Comparison of ENCODE assay signal across 26 cellular contexts in genomic region chr9:137271696-137272076, GRCh38. TPM values are rescaled to one million over a fixed set of nuclear protein-coding genes. Genes with fewer than 3 reads are reported as not detected.
DNase-seq lines count a peak whose midpoint lies in the region; ATAC-seq and TF ChIP-seq lines count a peak whose summit lies in the region.
"Had no signal": no experiment of that assay in that cellular context is flagged by ENCODE, and none has a peak within 500 bp of the region (broad histone marks: within the 10 kb centered on the region; RNA-seq: fewer than 3 reads in every experiment).

No MANE protein-coding gene starts in this region.

- TF ChIP-seq CTCF in RWPE2 (IDR thresholded peaks at IDR 0.05; ENCODE audit: poor library complexity, severe bottlenecking): no peak
- no peak for TF ChIP-seq CTCF in A673 (conservative IDR thresholded peaks at IDR 0.05; ENCODE audit: low read depth, low read length)

- peaks cover 17% of the 10 kb centered on the region; the same call in 1 of the 2 replicates for H4K20me1 ChIP-seq in BLaER1

- no peak for ATAC-seq in activated CD8-positive, alpha-beta memory T cell treated with anti-CD3 and anti-CD28 coated beads, Interleukin-2, amount 10 ng/mL, durations not matched to agents 7 days and 5 days
- no peak for ATAC-seq in RWPE2 (ENCODE audit: low read depth)
- no peak for ATAC-seq in naive thymus-derived CD8-positive, alpha-beta T cell
- ATAC-seq in stimulated activated memory B cell treated with anti-CD40 and anti-IgM and Interleukin-4, amounts not matched to agents 10 μg/mL and 1 μg/mL and 100 μg/mL, for 72 hours: no peak

- no peaks in the 10 kb centered on the region for H3K27me3 ChIP-seq in BLaER1
- H3K27me3 ChIP-seq in RWPE2 (ENCODE audit: insufficient read depth, poor library complexity, severe bottlenecking): no peaks in the 10 kb centered on the region
- no peaks in the 10 kb centered on the region for H3K27me3 ChIP-seq in A673 (replicated peaks; ENCODE audit: insufficient read depth, low read depth, low read length, poor library complexity)
- H3K27me3 ChIP-seq: neutrophil had no signal

- no peak for DNase-seq in activated CD8-positive, alpha-beta memory T cell treated with anti-CD3 and anti-CD28 coated beads, Interleukin-2, amount 10 ng/mL, durations not matched to agents 7 days and 5 days
- no peak for DNase-seq in activated CD8-positive, alpha-beta memory T cell treated with anti-CD3 and anti-CD28 coated beads, Interleukin-2, amount 50 U/mL, for 4 hours
- DNase-seq in RWPE2 (ENCODE audit: low spot score) (peak; percentile 47), A673 (ENCODE audit: low spot score) (no peak), D341Med (ENCODE audit: low spot score) (no peak)
- DNase-seq in naive thymus-derived CD8-positive, alpha-beta T cell: no peak
- DNase-seq: activated naive CD4-positive, alpha-beta T cell treated with anti-CD3 and anti-CD28 coated beads for 36 hours; activated T-cell treated with anti-CD3 and anti-CD28 coated beads, Interleukin-2, amount 50 U/mL, for 4 hours; C1 segment of cervical spinal cord; Calu3; dorsolateral prefrontal cortex; NCI-H1092; NCI-H1930; substantia nigra had no signal

- no peak overlapping the region for H3K4me3 Mint-ChIP-seq in activated CD8-positive, alpha-beta memory T cell treated with anti-CD3 and anti-CD28 coated beads, Interleukin-2, amount 10 ng/mL, durations not matched to agents 7 days and 5 days
- peak overlapping the region in 8 of 10 donors; percentile 18 to 66 (median 56) for H3K4me3 Mint-ChIP-seq in naive thymus-derived CD8-positive, alpha-beta T cell
- H3K4me3 Mint-ChIP-seq in stimulated activated memory B cell treated with anti-CD40 and anti-IgM and Interleukin-4, amounts not matched to agents 10 μg/mL and 1 μg/mL and 100 μg/mL, for 72 hours: no peak overlapping the region
- H3K4me3 Mint-ChIP-seq: activated naive CD4-positive, alpha-beta T cell treated with anti-CD3 and anti-CD28 coated beads for 36 hours; activated T-cell treated with anti-CD3 and anti-CD28 coated beads, Interleukin-2, amount 50 U/mL, for 4 hours; central memory CD8-positive, alpha-beta T cell had no signal

- no TSS peak for BruUV-seq in A673 (replicated peaks; lab: Mats Ljungman, UMichigan)

- CTCF ChIA-PET in activated CD8-positive, alpha-beta memory T cell treated with anti-CD3 and anti-CD28 coated beads, Interleukin-2, amount 10 ng/mL, durations not matched to agents 7 days and 5 days (lab: Charles Lee): interaction anchor here (1.4 kb wide), 1 partner anchor 31 kb away, joined by 3 read pairs; no protein-coding TSS in a partner anchor
- CTCF ChIA-PET in A673 (lab: Charles Lee): no interaction called here

- H3K4me2 ChIP-seq in BLaER1: peak overlapping the region; percentile 92

- H3K9me3 ChIP-seq in BLaER1 (no peaks in the 10 kb centered on the region), RWPE2 (ENCODE audit: severe bottlenecking) (no peaks in the 10 kb centered on the region), A673 (ENCODE audit: low read depth, low read length, poor library complexity, severe bottlenecking) (no peaks in the 10 kb centered on the region)
- H3K9me3 ChIP-seq: neutrophil had no signal

- no peaks in the 10 kb centered on the region for H3K27me3 Mint-ChIP-seq in activated CD8-positive, alpha-beta memory T cell treated with anti-CD3 and anti-CD28 coated beads, Interleukin-2, amount 10 ng/mL, durations not matched to agents 7 days and 5 days
- H3K27me3 Mint-ChIP-seq in naive thymus-derived CD8-positive, alpha-beta T cell: peaks cover 0 to 20% (median 10%) of the 10 kb centered on the region in 5 donors
- no peaks in the 10 kb centered on the region for H3K27me3 Mint-ChIP-seq in stimulated activated memory B cell treated with anti-CD40 and anti-IgM and Interleukin-4, amounts not matched to agents 10 μg/mL and 1 μg/mL and 100 μg/mL, for 72 hours
- H3K27me3 Mint-ChIP-seq: central memory CD8-positive, alpha-beta T cell had no signal

- peak overlapping the region; percentile 37 for H3K27ac Mint-ChIP-seq in activated CD8-positive, alpha-beta memory T cell treated with anti-CD3 and anti-CD28 coated beads, Interleukin-2, amount 10 ng/mL, durations not matched to agents 7 days and 5 days
- H3K27ac Mint-ChIP-seq in naive thymus-derived CD8-positive, alpha-beta T cell: peak overlapping the region in 3 of 10 donors; percentile 37 to 76 (median 48)
- no peak overlapping the region for H3K27ac Mint-ChIP-seq in stimulated activated memory B cell treated with anti-CD40 and anti-IgM and Interleukin-4, amounts not matched to agents 10 μg/mL and 1 μg/mL and 100 μg/mL, for 72 hours
- H3K27ac Mint-ChIP-seq: activated naive CD4-positive, alpha-beta T cell treated with anti-CD3 and anti-CD28 coated beads for 36 hours had no signal

- intact Hi-C loops in A673 (cut with micrococcal nuclease; ENCODE audit: unreplicated experiment): no loop called here

- H3K9me3 Mint-ChIP-seq in activated CD8-positive, alpha-beta memory T cell treated with anti-CD3 and anti-CD28 coated beads, Interleukin-2, amount 10 ng/mL, durations not matched to agents 7 days and 5 days (ENCODE audit: low read depth): no peaks in the 10 kb centered on the region
- no peaks in the 10 kb centered on the region for H3K9me3 Mint-ChIP-seq in naive thymus-derived CD8-positive, alpha-beta T cell
- peaks cover 3% of the 10 kb centered on the region for H3K9me3 Mint-ChIP-seq in stimulated activated memory B cell treated with anti-CD40 and anti-IgM and Interleukin-4, amounts not matched to agents 10 μg/mL and 1 μg/mL and 100 μg/mL, for 72 hours
- H3K9me3 Mint-ChIP-seq: activated naive CD4-positive, alpha-beta T cell treated with anti-CD3 and anti-CD28 coated beads for 36 hours; activated T-cell treated with anti-CD3 and anti-CD28 coated beads, Interleukin-2, amount 50 U/mL, for 4 hours; central memory CD8-positive, alpha-beta T cell had no signal

- H3K4me1 Mint-ChIP-seq in activated CD8-positive, alpha-beta memory T cell treated with anti-CD3 and anti-CD28 coated beads, Interleukin-2, amount 10 ng/mL, durations not matched to agents 7 days and 5 days: peaks cover 22% of the 10 kb centered on the region
- peaks cover 19 to 41% (median 24%) of the 10 kb centered on the region in 4 donors for H3K4me1 Mint-ChIP-seq in naive thymus-derived CD8-positive, alpha-beta T cell
- H3K4me1 Mint-ChIP-seq in stimulated activated memory B cell treated with anti-CD40 and anti-IgM and Interleukin-4, amounts not matched to agents 10 μg/mL and 1 μg/mL and 100 μg/mL, for 72 hours: peaks cover 62% of the 10 kb centered on the region

- peaks cover 97% of the 10 kb centered on the region for H3K4me1 ChIP-seq in BLaER1
- peaks cover 12% of the 10 kb centered on the region for H3K4me1 ChIP-seq in RWPE2 (ENCODE audit: insufficient read depth, poor library complexity, severe bottlenecking)
- peaks cover 5% of the 10 kb centered on the region for H3K4me1 ChIP-seq in A673 (ENCODE audit: insufficient read depth, low read length, poor library complexity, severe bottlenecking)

- peak overlapping the region; percentile 77 for H3K27ac ChIP-seq in BLaER1
- H3K27ac ChIP-seq in RWPE2 (ENCODE audit: poor library complexity, severe bottlenecking): no peak overlapping the region
- no peak overlapping the region for H3K27ac ChIP-seq in A673 (ENCODE audit: low read depth, low read length, poor library complexity, severe bottlenecking)
- H3K27ac ChIP-seq: dorsolateral prefrontal cortex, neutrophil had no signal

- POLR2A ChIA-PET in naive thymus-derived CD8-positive, alpha-beta T cell (lab: Charles Lee): interaction anchor here (0.7 to 1.9 kb wide), 2 partner anchors 16 to 48 kb away, joined by 6 read pairs; partner anchors contain the start of gene NELFB
- POLR2A ChIA-PET in A673 (lab: Charles Lee; ENCODE audit: low non-redundant PET): no interaction called here

- peaks cover 15% of the 10 kb centered on the region for H3K36me3 Mint-ChIP-seq in activated CD8-positive, alpha-beta memory T cell treated with anti-CD3 and anti-CD28 coated beads, Interleukin-2, amount 10 ng/mL, durations not matched to agents 7 days and 5 days
- peaks cover 0 to 42% (median 18%) of the 10 kb centered on the region in 3 donors for H3K36me3 Mint-ChIP-seq in naive thymus-derived CD8-positive, alpha-beta T cell
- H3K36me3 Mint-ChIP-seq in stimulated activated memory B cell treated with anti-CD40 and anti-IgM and Interleukin-4, amounts not matched to agents 10 μg/mL and 1 μg/mL and 100 μg/mL, for 72 hours: peaks cover 41% of the 10 kb centered on the region

- H3K9ac ChIP-seq in BLaER1: peak overlapping the region; percentile 59

- H3K36me3 ChIP-seq in BLaER1 (peaks cover 50% of the 10 kb centered on the region), RWPE2 (ENCODE audit: low read depth) (peaks cover 53% of the 10 kb centered on the region), A673 (ENCODE audit: insufficient read depth, low read length, poor library complexity, severe bottlenecking) (peaks cover 20% of the 10 kb centered on the region)

- H3K4me3 ChIP-seq in BLaER1 (peak overlapping the region; percentile 36; the same call in 1 of the 2 replicates), RWPE2 (ENCODE audit: severe bottlenecking) (no peak overlapping the region), A673 (ENCODE audit: low read depth, low read length, poor library complexity, severe bottlenecking) (no peak overlapping the region)
- H3K4me3 ChIP-seq: dorsolateral prefrontal cortex had no signal

RNA-seq across cellular contexts. Expression of gene TOR4A, which starts 5.8 kb away (rescaled TPM):
- total RNA-seq in activated CD8-positive, alpha-beta memory T cell treated with anti-CD3 and anti-CD28 coated beads, Interleukin-2, amount 10 ng/mL, durations not matched to agents 7 days and 5 days: 10 to 100 TPM; 10.9 to 13.3 TPM
- 1 to 10 TPM in 1 of 2 experiments, under 1 TPM in 1; 0.91 to 1.4 TPM for total RNA-seq in naive thymus-derived CD8-positive, alpha-beta T cell
- polyA plus RNA-seq in naive thymus-derived CD8-positive, alpha-beta T cell: under 1 TPM in 2 of 3 donors, not detected in 1; 0.12 to 0.15 TPM
- total RNA-seq in A673 (2021): 0.82 and 1.4 TPM in 2 replicates

RNA-seq across cellular contexts. Expression of gene NELFB, which starts 16.6 kb away (rescaled TPM):
- total RNA-seq in activated CD8-positive, alpha-beta memory T cell treated with anti-CD3 and anti-CD28 coated beads, Interleukin-2, amount 10 ng/mL, durations not matched to agents 7 days and 5 days: 10 to 100 TPM; 70.8 to 75.3 TPM
- 10 to 100 TPM; 42.4 to 45.9 TPM for total RNA-seq in naive thymus-derived CD8-positive, alpha-beta T cell
- polyA plus RNA-seq in naive thymus-derived CD8-positive, alpha-beta T cell: 10 to 100 TPM; 20.4 to 29.7 (median 25.0) TPM
- 72.6 and 78.1 TPM in 2 replicates for total RNA-seq in A673 (2021)

RNA-seq across cellular contexts. Expression of gene STPG3, which starts 20.6 kb away (rescaled TPM):
- total RNA-seq in activated CD8-positive, alpha-beta memory T cell treated with anti-CD3 and anti-CD28 coated beads, Interleukin-2, amount 10 ng/mL, durations not matched to agents 7 days and 5 days: not detected
- total RNA-seq in naive thymus-derived CD8-positive, alpha-beta T cell: not detected
- polyA plus RNA-seq in naive thymus-derived CD8-positive, alpha-beta T cell: not detected
- total RNA-seq in A673 (2021): 0.35 TPM in 1 of 2 replicates, not detected in the other
- total RNA-seq: activated naive CD4-positive, alpha-beta T cell treated with anti-CD3 and anti-CD28 coated beads for 36 hours; activated T-cell treated with anti-CD3 and anti-CD28 coated beads, Interleukin-2, amount 50 U/mL, for 4 hours; astrocyte; Calu3; dorsolateral prefrontal cortex; endothelial cell of umbilical vein; H4; kidney epithelial cell; pulmonary artery endothelial cell; RPMI7951; skeletal muscle tissue; ureter had no signal
- polyA plus RNA-seq: endothelial cell of umbilical vein had no signal

RNA-seq across cellular contexts. Expression of gene NRARP, which starts 30.4 kb away (rescaled TPM):
- total RNA-seq in activated CD8-positive, alpha-beta memory T cell treated with anti-CD3 and anti-CD28 coated beads, Interleukin-2, amount 10 ng/mL, durations not matched to agents 7 days and 5 days: 1 to 10 TPM; 1.6 to 4.5 TPM
- 1 to 10 TPM; 2.4 to 2.5 TPM for total RNA-seq in naive thymus-derived CD8-positive, alpha-beta T cell
- polyA plus RNA-seq in naive thymus-derived CD8-positive, alpha-beta T cell: not detected
- total RNA-seq in A673 (2021): 7.4 and 8.9 TPM in 2 replicates

RNA-seq across cellular contexts. Expression of gene TUBB4B, which starts 30.6 kb away (rescaled TPM):
- total RNA-seq in activated CD8-positive, alpha-beta memory T cell treated with anti-CD3 and anti-CD28 coated beads, Interleukin-2, amount 10 ng/mL, durations not matched to agents 7 days and 5 days: 100 to 1,000 TPM; 353 to 375 TPM
- total RNA-seq in naive thymus-derived CD8-positive, alpha-beta T cell: 10 to 100 TPM; 60.2 TPM
- 10 to 100 TPM; 10.8 to 23.4 (median 22.5) TPM for polyA plus RNA-seq in naive thymus-derived CD8-positive, alpha-beta T cell
- total RNA-seq in A673 (2021): 645 and 714 TPM in 2 replicates

Comparison
In these comparisons a context has a peak if more than half of its experiments do, and no peak if none do; other contexts are left out.
1. H3K4me3 Mint-ChIP-seq: peak in naive thymus-derived CD8-positive, alpha-beta T cell (8 of 10); none in activated CD8-positive, alpha-beta memory T cell treated with anti-CD3 and anti-CD28 coated beads, Interleukin-2, amount 10 ng/mL, durations not matched to agents 7 days and 5 days (single experiment) and stimulated activated memory B cell treated with anti-CD40 and anti-IgM and Interleukin-4, amounts not matched to agents 10 μg/mL and 1 μg/mL and 100 μg/mL, for 72 hours (single experiment).